ENCODE assay signal across 21 cellular contexts in genomic region chr14:102005336-102005735, GRCh38.
"Had no signal": no experiment of that assay in that cellular context is flagged by ENCODE, and none has a peak within 500 bp of the region (broad histone marks: within the 10 kb centered on the region; RNA-seq: fewer than 3 reads in every experiment).

No MANE protein-coding gene starts in this region.

- H3K9me3 Mint-ChIP-seq: dendritic cell treated with granulocyte-macrophage colony-stimulating factor and Interleukin-4, amounts not matched to agents 40 ng/mL and 50 ng/mL, for 4 days; effector memory CD8-positive, alpha-beta T cell; endodermal cell; mesothelial cell of epicardium; naive B cell had no signal

- DNase-seq: colonic mucosa; cortex of kidney; effector CD8-positive, alpha-beta T cell; effector memory CD8-positive, alpha-beta T cell; endodermal cell; erythroblast; esophagus squamous epithelium; foreskin fibroblast; foreskin melanocyte; gastrocnemius medialis; heart left ventricle; hypothalamus; left cardiac atrium; left lung; left ventricle myocardium superior; lower lobe of right lung; mesenchymal stem cell; mucosa of descending colon; naive B cell had no signal

- H3K4me3 Mint-ChIP-seq: dendritic cell treated with granulocyte-macrophage colony-stimulating factor and Interleukin-4, amounts not matched to agents 40 ng/mL and 50 ng/mL, for 4 days; effector memory CD8-positive, alpha-beta T cell; endodermal cell; mesothelial cell of epicardium; naive B cell had no signal

- H3K4me1 Mint-ChIP-seq: mesothelial cell of epicardium, naive B cell had no signal

- H3K27ac Mint-ChIP-seq: dendritic cell treated with granulocyte-macrophage colony-stimulating factor and Interleukin-4, amounts not matched to agents 40 ng/mL and 50 ng/mL, for 4 days; effector memory CD8-positive, alpha-beta T cell; mesothelial cell of epicardium; naive B cell had no signal

- H3K27me3 Mint-ChIP-seq: dendritic cell treated with granulocyte-macrophage colony-stimulating factor and Interleukin-4, amounts not matched to agents 40 ng/mL and 50 ng/mL, for 4 days; effector memory CD8-positive, alpha-beta T cell; naive B cell had no signal
